In the genomic region with DNA sequence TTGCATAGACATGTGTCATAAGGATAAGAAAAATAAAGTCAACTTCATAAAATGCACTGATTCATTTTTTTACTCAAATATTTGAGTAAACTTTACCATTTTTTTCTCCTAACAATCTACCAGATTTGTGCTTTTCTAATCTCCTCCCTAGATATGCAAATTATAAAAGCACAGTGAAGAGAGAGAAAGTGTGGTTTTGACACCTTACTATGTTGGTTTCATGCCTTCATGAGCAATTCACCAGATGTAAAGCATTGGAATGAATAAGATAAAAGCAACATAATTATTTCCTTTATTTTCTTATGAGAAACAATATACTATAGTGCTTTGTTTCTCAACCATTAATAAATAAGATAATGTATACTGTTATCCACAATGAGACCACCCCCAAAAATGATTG, we compare ENCODE assay signal across 12 cellular contexts.
DNase-seq lines count a peak whose midpoint lies in the region; ATAC-seq and TF ChIP-seq lines count a peak whose summit lies in the region.
"Had no signal": no experiment of that assay in that cellular context is flagged by ENCODE, and none has a peak within 500 bp of the region (broad histone marks: within the 10 kb centered on the region; RNA-seq: fewer than 3 reads in every experiment).

No MANE protein-coding gene starts in this region.

- H3K79me2 ChIP-seq in GM23338 (replicated peaks; ENCODE audit: insufficient read depth): no peaks in the 10 kb centered on the region

- no peak overlapping the region for H2AFZ ChIP-seq in GM23338

- no peaks in the 10 kb centered on the region for H3K36me3 Mint-ChIP-seq in GM23338 (ENCODE audit: low read depth)
- H3K36me3 Mint-ChIP-seq in activated naive CD8-positive, alpha-beta T cell treated with anti-CD3 and anti-CD28 coated beads, Interleukin-2, amount 50 U/mL, for 24 hours (ENCODE audit: low read depth): no peaks in the 10 kb centered on the region

- DNase-seq in GM12865 (ENCODE audit: low read depth) (peak; percentile 11), GM23338 (ENCODE audit: low spot score) (no peak), NOMO-1 treated with DMSO at 0.1 percent for 48 hours (lab: John Stamatoyannopoulos, UW; ENCODE audit: unreplicated experiment) (no peak)
- DNase-seq in activated naive CD8-positive, alpha-beta T cell treated with anti-CD3 and anti-CD28 coated beads, Interleukin-2, amount 50 U/mL, for 24 hours: no peak
- no peak for DNase-seq in activated naive CD4-positive, alpha-beta T cell treated with Interleukin-2 at 50 U/mL for 16 hours
- DNase-seq: activated T-cell treated with anti-CD3 and anti-CD28 coated beads for 4 hours, body of pancreas, NCI-H2029 treated with DMSO at 0.1 percent for 48 hours had no signal

- H3K4me2 ChIP-seq in GM23338: no peak overlapping the region

- no peaks in the 10 kb centered on the region for H3K27me3 Mint-ChIP-seq in GM23338 (ENCODE audit: insufficient read depth, low read depth, poor library complexity)
- no peaks in the 10 kb centered on the region for H3K27me3 Mint-ChIP-seq in activated naive CD8-positive, alpha-beta T cell treated with anti-CD3 and anti-CD28 coated beads, Interleukin-2, amount 50 U/mL, for 24 hours

- no peaks in the 10 kb centered on the region for H3F3A ChIP-seq in GM23338 (replicated peaks; ENCODE audit: low read depth)

- no peaks in the 10 kb centered on the region for H3K4me1 Mint-ChIP-seq in GM23338
- no peaks in the 10 kb centered on the region for H3K4me1 Mint-ChIP-seq in activated naive CD8-positive, alpha-beta T cell treated with anti-CD3 and anti-CD28 coated beads, Interleukin-2, amount 50 U/mL, for 24 hours

- peak overlapping the region; percentile 8; the same call in 1 of the 2 replicates for H3K4me3 ChIP-seq in GM12865 (ENCODE audit: low read depth, low read length)
- H3K4me3 ChIP-seq in GM23338: no peak overlapping the region
- H3K4me3 ChIP-seq: body of pancreas, right atrium auricular region had no signal

- no peaks in the 10 kb centered on the region for H3K9me2 ChIP-seq in GM23338 (ENCODE audit: insufficient read depth)

- H3K36me3 ChIP-seq in GM23338 (ENCODE audit: insufficient read depth): no peaks in the 10 kb centered on the region
- H3K36me3 ChIP-seq: right atrium auricular region had no signal

- ATAC-seq in GM19455 (IDR thresholded peaks at IDR 0.05; ENCODE audit: unreplicated experiment) (peak; percentile 79), HG02885 (IDR thresholded peaks at IDR 0.05; ENCODE audit: poor library complexity, unreplicated experiment) (peak; percentile 98), HG03575 (IDR thresholded peaks at IDR 0.05; ENCODE audit: extremely low read depth, insufficient number of reproducible peaks, low FRiP score, unreplicated experiment) (peak; percentile 96), GM23338 (no peak)
- no peak for ATAC-seq in activated naive CD8-positive, alpha-beta T cell treated with anti-CD3 and anti-CD28 coated beads, Interleukin-2, amount 50 U/mL, for 24 hours
- ATAC-seq: body of pancreas had no signal

- H3K4me1 ChIP-seq in GM23338 (ENCODE audit: insufficient read depth): no peaks in the 10 kb centered on the region
- H3K4me1 ChIP-seq: body of pancreas, right atrium auricular region had no signal

- no peak overlapping the region for H3K27ac Mint-ChIP-seq in GM23338
- H3K27ac Mint-ChIP-seq in activated naive CD8-positive, alpha-beta T cell treated with anti-CD3 and anti-CD28 coated beads, Interleukin-2, amount 50 U/mL, for 24 hours: no peak overlapping the region

- TF ChIP-seq CTCF in GM12865 (IDR thresholded peaks at IDR 0.05; ENCODE audit: insufficient read depth, low read depth, low read length, missing control alignments) (no peak), GM23338 (conservative IDR thresholded peaks at IDR 0.05; ENCODE audit: low read depth in 2 of 2) (no peak)

- H3K4me3 Mint-ChIP-seq in GM23338: no peak overlapping the region
- no peak overlapping the region for H3K4me3 Mint-ChIP-seq in activated naive CD8-positive, alpha-beta T cell treated with anti-CD3 and anti-CD28 coated beads, Interleukin-2, amount 50 U/mL, for 24 hours

- no peaks in the 10 kb centered on the region for H4K20me1 ChIP-seq in GM23338 (replicated peaks; ENCODE audit: insufficient read depth)

- no peaks in the 10 kb centered on the region for H3K9me3 Mint-ChIP-seq in GM23338
- H3K9me3 Mint-ChIP-seq in activated naive CD8-positive, alpha-beta T cell treated with anti-CD3 and anti-CD28 coated beads, Interleukin-2, amount 50 U/mL, for 24 hours: no peaks in the 10 kb centered on the region

- H3K27ac ChIP-seq in GM23338 (ENCODE audit: low read depth): no peak overlapping the region
- H3K27ac ChIP-seq: body of pancreas, right atrium auricular region had no signal

- no peaks in the 10 kb centered on the region for H3K27me3 ChIP-seq in GM23338 (ENCODE audit: insufficient read depth)
- H3K27me3 ChIP-seq: body of pancreas, right atrium auricular region had no signal

TF ChIP-seq in GM23338, 12 proteins besides CTCF, POLR2A, EP300 and RAD21 (continues in another document):
- TF ChIP-seq EZH2phosphoT487 (IDR thresholded peaks at IDR 0.05; ENCODE audit: unreplicated experiment): no peak
- TF ChIP-seq, protein P1, sequence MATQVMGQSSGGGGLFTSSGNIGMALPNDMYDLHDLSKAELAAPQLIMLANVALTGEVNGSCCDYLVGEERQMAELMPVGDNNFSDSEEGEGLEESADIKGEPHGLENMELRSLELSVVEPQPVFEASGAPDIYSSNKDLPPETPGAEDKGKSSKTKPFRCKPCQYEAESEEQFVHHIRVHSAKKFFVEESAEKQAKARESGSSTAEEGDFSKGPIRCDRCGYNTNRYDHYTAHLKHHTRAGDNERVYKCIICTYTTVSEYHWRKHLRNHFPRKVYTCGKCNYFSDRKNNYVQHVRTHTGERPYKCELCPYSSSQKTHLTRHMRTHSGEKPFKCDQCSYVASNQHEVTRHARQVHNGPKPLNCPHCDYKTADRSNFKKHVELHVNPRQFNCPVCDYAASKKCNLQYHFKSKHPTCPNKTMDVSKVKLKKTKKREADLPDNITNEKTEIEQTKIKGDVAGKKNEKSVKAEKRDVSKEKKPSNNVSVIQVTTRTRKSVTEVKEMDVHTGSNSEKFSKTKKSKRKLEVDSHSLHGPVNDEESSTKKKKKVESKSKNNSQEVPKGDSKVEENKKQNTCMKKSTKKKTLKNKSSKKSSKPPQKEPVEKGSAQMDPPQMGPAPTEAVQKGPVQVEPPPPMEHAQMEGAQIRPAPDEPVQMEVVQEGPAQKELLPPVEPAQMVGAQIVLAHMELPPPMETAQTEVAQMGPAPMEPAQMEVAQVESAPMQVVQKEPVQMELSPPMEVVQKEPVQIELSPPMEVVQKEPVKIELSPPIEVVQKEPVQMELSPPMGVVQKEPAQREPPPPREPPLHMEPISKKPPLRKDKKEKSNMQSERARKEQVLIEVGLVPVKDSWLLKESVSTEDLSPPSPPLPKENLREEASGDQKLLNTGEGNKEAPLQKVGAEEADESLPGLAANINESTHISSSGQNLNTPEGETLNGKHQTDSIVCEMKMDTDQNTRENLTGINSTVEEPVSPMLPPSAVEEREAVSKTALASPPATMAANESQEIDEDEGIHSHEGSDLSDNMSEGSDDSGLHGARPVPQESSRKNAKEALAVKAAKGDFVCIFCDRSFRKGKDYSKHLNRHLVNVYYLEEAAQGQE (IDR thresholded peaks at IDR 0.05; ENCODE audit: unreplicated experiment): no peak
- no peak for TF ChIP-seq CREB1 (CRISPR knock-in tag; IDR thresholded peaks at IDR 0.05; ENCODE audit: low read depth)

Comparison
In these comparisons a context has a peak if more than half of its experiments do, and no peak if none do; other contexts are left out.
1. ATAC-seq: peak in GM19455 (single experiment), HG02885 (single experiment) and HG03575 (single experiment); none in GM23338 (single experiment) and activated naive CD8-positive, alpha-beta T cell treated with anti-CD3 and anti-CD28 coated beads, Interleukin-2, amount 50 U/mL, for 24 hours (single experiment).